11 cellular contexts compared by ENCODE assay signal in genomic region chr13:28408235-28408848, GRCh38.
DNase-seq lines count a peak whose midpoint lies in the region; ATAC-seq, FAIRE-seq and TF ChIP-seq lines count a peak whose summit lies in the region.
"Had no signal": no experiment of that assay in that cellular context is flagged by ENCODE, and none has a peak within 500 bp of the region (broad histone marks: within the 10 kb centered on the region; RNA-seq: fewer than 3 reads in every experiment).

No MANE protein-coding gene starts in this region.

- H3K9me3 Mint-ChIP-seq in nephron progenitor cell = no peaks in the 10 kb centered on the region
- H3K9me3 Mint-ChIP-seq: activated CD4-positive, alpha-beta T cell treated with anti-CD3 and anti-CD28 coated beads, Interleukin-2, amount 10 ng/mL, durations not matched to agents 24 days and 14 days had no signal

- H3K27ac Mint-ChIP-seq in nephron progenitor cell = no peak overlapping the region
- H3K27ac Mint-ChIP-seq: activated CD4-positive, alpha-beta T cell treated with anti-CD3 and anti-CD28 coated beads, Interleukin-2, amount 10 ng/mL, durations not matched to agents 24 days and 14 days had no signal

- H3K36me3 Mint-ChIP-seq in nephron progenitor cell (ENCODE audit: low read depth) = no peaks in the 10 kb centered on the region

- H3K4me1 Mint-ChIP-seq in nephron progenitor cell = peaks cover 33% of the 10 kb centered on the region

- no peak overlapping the region for H3K4me3 Mint-ChIP-seq in nephron progenitor cell
- H3K4me3 Mint-ChIP-seq: activated CD4-positive, alpha-beta T cell treated with anti-CD3 and anti-CD28 coated beads, Interleukin-2, amount 10 ng/mL, durations not matched to agents 24 days and 14 days had no signal

- peaks cover 3% of the 10 kb centered on the region for H3K27me3 Mint-ChIP-seq in nephron progenitor cell (ENCODE audit: low read depth, poor library complexity)
- H3K27me3 Mint-ChIP-seq: activated CD4-positive, alpha-beta T cell treated with anti-CD3 and anti-CD28 coated beads, Interleukin-2, amount 10 ng/mL, durations not matched to agents 24 days and 14 days had no signal

- intact Hi-C loops in Right ventricle myocardium superior (cut with DNase I) = no loop called here

- TF ChIP-seq CTCF in nephron progenitor cell (IDR thresholded peaks at IDR 0.05) (no peak), D721Med (IDR thresholded peaks at IDR 0.05; ENCODE audit: insufficient read depth, missing control alignments) (no peak)

- DNase-seq in CMK (ENCODE audit: low read depth) (peak; percentile 94), SKM-1 (lab: John Stamatoyannopoulos, UW; ENCODE audit: unreplicated experiment) (peak; percentile 40), Right ventricle myocardium superior (peak; percentile 62), nephron progenitor cell (peak; percentile 21), D721Med (ENCODE audit: insufficient read length, low spot score) (no peak)
- DNase-seq in activated CD8-positive, alpha-beta memory T cell treated with anti-CD3 and anti-CD28 coated beads, Interleukin-2, amount 50 U/mL, for 4 hours = no peak
- DNase-seq: activated CD4-positive, alpha-beta T cell treated with anti-CD3 and anti-CD28 coated beads, Interleukin-2, amount 10 ng/mL, durations not matched to agents 24 days and 14 days; NCI-H2107 had no signal

- peak; percentile 86 for ATAC-seq in Right ventricle myocardium superior (ENCODE audit: poor library complexity)
- no peak for ATAC-seq in HG02840 (IDR thresholded peaks at IDR 0.05; ENCODE audit: low FRiP score, unreplicated experiment)
- ATAC-seq in GM18909 (IDR thresholded peaks at IDR 0.05; ENCODE audit: poor library complexity, unreplicated experiment) = no peak

- FAIRE-seq in D721Med (lab: Jason Lieb, UNC) = no peak
- FAIRE-seq: HTR-8/SVneo had no signal

Comparison
In these comparisons a context has a peak if more than half of its experiments do, and no peak if none do; other contexts are left out.
1. DNase-seq: peak in CMK (single experiment), SKM-1 (single experiment), Right ventricle myocardium superior (single experiment) and nephron progenitor cell (single experiment); none in D721Med (single experiment) and activated CD8-positive, alpha-beta memory T cell treated with anti-CD3 and anti-CD28 coated beads, Interleukin-2, amount 50 U/mL, for 4 hours (single experiment).